ENCODE assay signal across 22 cellular contexts in genomic region chr15:38349251-38349650, GRCh38.
"Had no signal": no experiment of that assay in that cellular context is flagged by ENCODE, and none has a peak within 500 bp of the region (broad histone marks: within the 10 kb centered on the region; RNA-seq: fewer than 3 reads in every experiment).

No MANE protein-coding gene starts in this region.

- H3K79me2 ChIP-seq: hepatocyte had no signal

- DNase-seq: activated B cell treated with CpG ODN at 0.5 μM for 24 hours; activated CD4-positive, alpha-beta T cell treated with anti-CD3 and anti-CD28 coated beads, Interleukin-2, amount 50 U/mL, for 1 hour; activated CD8-positive, alpha-beta T cell treated with anti-CD3 and anti-CD28 coated beads for 36 hours; activated T-cell treated with anti-CD3 and anti-CD28 coated beads, Interleukin-2, amount 50 U/mL, for 48 hours; anterior cingulate cortex; body of pancreas; midbrain; naive thymus-derived CD4-positive, alpha-beta T cell; nucleus accumbens; posterior cingulate gyrus; right cardiac atrium; spleen; stimulated activated CD4-positive, alpha-beta T cell treated with anti-CD3 and anti-CD28 coated beads, Interleukin-2, amount 100 ng/mL, for 48 hours; stimulated activated naive CD4-positive, alpha-beta T cell treated with Interleukin-2 at 50 U/mL for 16 hours; T-cell had no signal

- H2AFZ ChIP-seq: hepatocyte had no signal

- H3K4me1 Mint-ChIP-seq: activated B cell treated with CpG ODN at 0.5 μM for 24 hours; naive thymus-derived CD4-positive, alpha-beta T cell; T-cell had no signal

- ATAC-seq: activated CD8-positive, alpha-beta T cell treated with anti-CD3 and anti-CD28 coated beads for 36 hours; activated naive CD4-positive, alpha-beta T cell treated with anti-CD3 and anti-CD28 coated beads, Interleukin-2, amount 50 U/mL, for 72 hours; body of pancreas; gastroesophageal sphincter; naive thymus-derived CD4-positive, alpha-beta T cell; right cardiac atrium; T-cell had no signal

- H3K27ac ChIP-seq: body of pancreas, esophagus muscularis mucosa, gastroesophageal sphincter, hepatocyte, spleen, tibial nerve had no signal

- H3K27ac Mint-ChIP-seq: activated B cell treated with CpG ODN at 0.5 μM for 24 hours; activated CD8-positive, alpha-beta T cell treated with anti-CD3 and anti-CD28 coated beads for 36 hours; activated naive CD4-positive, alpha-beta T cell treated with anti-CD3 and anti-CD28 coated beads, Interleukin-2, amount 50 U/mL, for 72 hours; activated T-helper 2 cell treated with anti-CD3 and anti-CD28 coated beads, Interferon-gamma antibody, Interleukin-2, Interleukin-4, amounts not matched to agents 10 μg/mL and 5 μg/mL and 100 μg/mL, durations not matched to agents 14 hours and 24 hours and 36 hours; naive thymus-derived CD4-positive, alpha-beta T cell; T-cell; T-helper 2 cell treated with Interferon-gamma antibody and Interleukin-4, amounts not matched to agents 5 μg/mL and 100 μg/mL, for 36 hours had no signal

- H3K9me3 ChIP-seq: body of pancreas, esophagus muscularis mucosa, gastroesophageal sphincter, spleen, tibial nerve had no signal

- H3K4me1 ChIP-seq: body of pancreas, spleen had no signal

- H3K36me3 Mint-ChIP-seq: activated naive CD4-positive, alpha-beta T cell treated with anti-CD3 and anti-CD28 coated beads, Interleukin-2, amount 50 U/mL, for 72 hours; naive thymus-derived CD4-positive, alpha-beta T cell; T-cell had no signal

- H3K4me2 ChIP-seq: hepatocyte had no signal

- H3K9me3 Mint-ChIP-seq: activated B cell treated with CpG ODN at 0.5 μM for 24 hours; activated CD8-positive, alpha-beta T cell treated with anti-CD3 and anti-CD28 coated beads for 36 hours; activated naive CD4-positive, alpha-beta T cell treated with anti-CD3 and anti-CD28 coated beads, Interleukin-2, amount 50 U/mL, for 72 hours; activated T-helper 2 cell treated with anti-CD3 and anti-CD28 coated beads, Interferon-gamma antibody, Interleukin-2, Interleukin-4, amounts not matched to agents 10 μg/mL and 5 μg/mL and 100 μg/mL, durations not matched to agents 14 hours and 24 hours and 36 hours; naive thymus-derived CD4-positive, alpha-beta T cell; T-cell; T-helper 2 cell treated with Interferon-gamma antibody and Interleukin-4, amounts not matched to agents 5 μg/mL and 100 μg/mL, for 36 hours had no signal

- H3K4me3 Mint-ChIP-seq: activated B cell treated with CpG ODN at 0.5 μM for 24 hours; activated CD8-positive, alpha-beta T cell treated with anti-CD3 and anti-CD28 coated beads for 36 hours; naive thymus-derived CD4-positive, alpha-beta T cell; T-cell; T-helper 2 cell treated with Interferon-gamma antibody and Interleukin-4, amounts not matched to agents 5 μg/mL and 100 μg/mL, for 36 hours had no signal

- H3K27me3 Mint-ChIP-seq: activated B cell treated with CpG ODN at 0.5 μM for 24 hours; activated CD8-positive, alpha-beta T cell treated with anti-CD3 and anti-CD28 coated beads for 36 hours had no signal

- H3K4me3 ChIP-seq: body of pancreas, esophagus muscularis mucosa, gastroesophageal sphincter, hepatocyte, spleen, tibial nerve had no signal

- H3K27me3 ChIP-seq: body of pancreas, esophagus muscularis mucosa, gastroesophageal sphincter, hepatocyte, spleen, tibial nerve had no signal
